ENCODE assay signal across 8 cellular contexts in the genomic region with DNA sequence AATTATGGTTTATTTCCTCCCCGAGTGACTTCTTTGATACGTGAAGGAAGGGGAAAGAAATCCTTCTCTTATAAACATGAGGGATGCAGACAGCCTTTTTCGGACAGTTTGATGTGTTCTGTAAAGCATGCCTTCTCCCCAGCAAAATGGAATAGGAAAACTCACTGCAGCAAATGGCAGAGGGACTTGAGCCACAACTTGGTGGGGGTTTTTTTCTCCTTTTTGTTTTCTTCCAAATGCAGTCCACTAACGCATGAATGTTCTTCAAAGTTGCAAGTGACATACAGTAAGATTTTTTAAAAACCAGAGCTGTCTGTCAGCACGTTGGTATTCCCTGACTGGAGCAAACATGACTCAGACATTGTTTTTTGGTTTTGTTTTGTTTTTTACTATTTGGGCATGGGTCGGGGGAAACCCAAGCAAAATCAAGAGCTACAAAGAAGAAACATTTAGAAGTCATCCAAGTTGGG. TPM values are rescaled to one million over a fixed set of nuclear protein-coding genes. Genes with fewer than 3 reads are reported as not detected.
A peak's percentile ranks its signal among the peaks of the same experiment; 100 is the strongest.
DNase-seq lines count a peak whose midpoint lies in the region; ATAC-seq and TF ChIP-seq lines count a peak whose summit lies in the region.

No MANE protein-coding gene starts in this region.

- peak overlapping the region; percentile 74 for H2AFZ ChIP-seq in DND-41 (ENCODE audit: low read depth, low read length)

- H3K4me1 ChIP-seq in DND-41 (ENCODE audit: insufficient read depth, low read length) = peaks cover 34% of the 10 kb centered on the region
- H3K4me1 ChIP-seq in Panc1 (ENCODE audit: control insufficient read depth, insufficient read depth, low read length) = peaks cover 13% of the 10 kb centered on the region; the same call in 1 of the 2 replicates

- ATAC-seq in DND-41 (ENCODE audit: insufficient read depth, low read depth) = no peak
- ATAC-seq in Panc1 = peak; percentile 27
- no peak for ATAC-seq in GM19328 (IDR thresholded peaks at IDR 0.05; ENCODE audit: unreplicated experiment)
- no peak for ATAC-seq in GM18907 (IDR thresholded peaks at IDR 0.05; ENCODE audit: unreplicated experiment)

- peak overlapping the region; percentile 47 for H3K27ac Mint-ChIP-seq in osteocyte (ENCODE audit: unreplicated experiment)

- TF ChIP-seq CTCF in DND-41 (IDR thresholded peaks at IDR 0.05; ENCODE audit: borderline replicate concordance, extremely low read depth, low read length, poor library complexity, severe bottlenecking) (no peak), Panc1 (IDR thresholded peaks at IDR 0.05) (no peak), epithelial cell of proximal tubule (conservative IDR thresholded peaks at IDR 0.05; ENCODE audit: low read depth, low read length) (no peak), osteocyte (IDR thresholded peaks at IDR 0.05) (no peak)

- H3K36me3 Mint-ChIP-seq in osteocyte (ENCODE audit: unreplicated experiment) = no peaks in the 10 kb centered on the region

- BruUV-seq in Panc1 (replicated peaks; lab: Mats Ljungman, UMichigan) = no TSS peak

- in situ Hi-C loops in Panc1 (cut with HindIII; ENCODE audit: low pct_unique_long_range_greater_than_20kb, low sequenced_read_pairs) = no loop called here

- intact Hi-C loops in Panc1 (cut with micrococcal nuclease; ENCODE audit: unreplicated experiment) = loop anchor here (5.0 kb wide), 1 partner anchor 92 kb away; no protein-coding TSS in a partner anchor

- H3K4me1 Mint-ChIP-seq in osteocyte (ENCODE audit: unreplicated experiment) = peaks cover 31% of the 10 kb centered on the region

- H3K9me3 Mint-ChIP-seq in osteocyte (ENCODE audit: unreplicated experiment) = no peaks in the 10 kb centered on the region

- H3K27me3 ChIP-seq in DND-41 (ENCODE audit: insufficient read depth, low read length, poor library complexity) (no peaks in the 10 kb centered on the region), Panc1 (ENCODE audit: control insufficient read depth, insufficient read depth, low read length) (no peaks in the 10 kb centered on the region)

- CTCF ChIA-PET in Panc1 (lab: Charles Lee) = interaction anchor here (1.0 kb wide), 1 partner anchor 91 kb away, joined by 4 read pairs; no protein-coding TSS in a partner anchor

- no peaks in the 10 kb centered on the region for H4K20me1 ChIP-seq in DND-41 (ENCODE audit: insufficient read depth, low read length)

- POLR2A ChIA-PET in Panc1 (lab: Charles Lee) = interaction anchor here (1.0 kb wide), 1 partner anchor 8 kb away, joined by 3 read pairs; no protein-coding TSS in a partner anchor

- no peak for DNase-seq in DND-41
- DNase-seq in Panc1 (ENCODE audit: low read depth, low spot score) = no peak
- no peak for DNase-seq in epithelial cell of proximal tubule (ENCODE audit: low read depth)
- no peak for DNase-seq in osteocyte (ENCODE audit: extremely low spot score, unreplicated experiment)
- DNase-seq in activated CD8-positive, alpha-beta memory T cell treated with anti-CD3 and anti-CD28 coated beads, Interleukin-2, amount 50 U/mL, for 4 hours = no peak
- DNase-seq in AG08395 (ENCODE audit: low spot score) = no peak

- peak overlapping the region; percentile 77 for H3K27ac ChIP-seq in DND-41 (ENCODE audit: low read length)
- peak overlapping the region; percentile 91 for H3K27ac ChIP-seq in Panc1 (ENCODE audit: low read length)

- H3K4me3 Mint-ChIP-seq in osteocyte (ENCODE audit: unreplicated experiment) = peak overlapping the region; percentile 91

- peak overlapping the region; percentile 24 to 76; a peak in 3 of 4 replicates for H3K4me3 ChIP-seq in DND-41 (ENCODE audit: low read depth in 1 of 2, low read length in 2 of 2)
- peak overlapping the region; percentile 72 to 74 for H3K4me3 ChIP-seq in Panc1 (ENCODE audit: low read depth in 2 of 2, low read length in 2 of 2)
- peak overlapping the region; percentile 75 for H3K4me3 ChIP-seq in epithelial cell of proximal tubule (ENCODE audit: low read depth, low read length)

- H3K27me3 Mint-ChIP-seq in osteocyte (ENCODE audit: unreplicated experiment) = no peaks in the 10 kb centered on the region

- H3K79me2 ChIP-seq in DND-41 (ENCODE audit: insufficient read depth, low read length) = peaks cover 43% of the 10 kb centered on the region

- peaks cover 7% of the 10 kb centered on the region; the same call in 1 of the 2 replicates for H3K36me3 ChIP-seq in DND-41 (ENCODE audit: insufficient read depth, low read length)
- no peaks in the 10 kb centered on the region for H3K36me3 ChIP-seq in Panc1 (ENCODE audit: control insufficient read depth, insufficient read depth, low read length)

- peak overlapping the region; percentile 63 for H3K4me2 ChIP-seq in DND-41 (ENCODE audit: insufficient read depth, low read length)

- no peaks in the 10 kb centered on the region for H3K9me3 ChIP-seq in DND-41 (ENCODE audit: insufficient read depth, low read length, severe bottlenecking)
- H3K9me3 ChIP-seq in Panc1 (ENCODE audit: control insufficient read depth, insufficient read depth, low read depth, low read length) = no peaks in the 10 kb centered on the region

- peak overlapping the region; percentile 53 for H3K9ac ChIP-seq in DND-41 (ENCODE audit: low read depth, low read length)

RNA-seq across cellular contexts. Expression of a gene that starts 0.6 kb away (rescaled TPM):
- total RNA-seq in Panc1 (2021; ENCODE audit: unreplicated experiment) (99.8 TPM), epithelial cell of proximal tubule (28.3 and 31.2 TPM in 2 replicates), osteocyte (49.2 and 54.9 TPM in 2 replicates)
- polyA plus RNA-seq in Panc1 (2012; ENCODE audit: insufficient read length) = 30.8 TPM
